ENCODE assay signal across 8 cellular contexts in the genomic region with DNA sequence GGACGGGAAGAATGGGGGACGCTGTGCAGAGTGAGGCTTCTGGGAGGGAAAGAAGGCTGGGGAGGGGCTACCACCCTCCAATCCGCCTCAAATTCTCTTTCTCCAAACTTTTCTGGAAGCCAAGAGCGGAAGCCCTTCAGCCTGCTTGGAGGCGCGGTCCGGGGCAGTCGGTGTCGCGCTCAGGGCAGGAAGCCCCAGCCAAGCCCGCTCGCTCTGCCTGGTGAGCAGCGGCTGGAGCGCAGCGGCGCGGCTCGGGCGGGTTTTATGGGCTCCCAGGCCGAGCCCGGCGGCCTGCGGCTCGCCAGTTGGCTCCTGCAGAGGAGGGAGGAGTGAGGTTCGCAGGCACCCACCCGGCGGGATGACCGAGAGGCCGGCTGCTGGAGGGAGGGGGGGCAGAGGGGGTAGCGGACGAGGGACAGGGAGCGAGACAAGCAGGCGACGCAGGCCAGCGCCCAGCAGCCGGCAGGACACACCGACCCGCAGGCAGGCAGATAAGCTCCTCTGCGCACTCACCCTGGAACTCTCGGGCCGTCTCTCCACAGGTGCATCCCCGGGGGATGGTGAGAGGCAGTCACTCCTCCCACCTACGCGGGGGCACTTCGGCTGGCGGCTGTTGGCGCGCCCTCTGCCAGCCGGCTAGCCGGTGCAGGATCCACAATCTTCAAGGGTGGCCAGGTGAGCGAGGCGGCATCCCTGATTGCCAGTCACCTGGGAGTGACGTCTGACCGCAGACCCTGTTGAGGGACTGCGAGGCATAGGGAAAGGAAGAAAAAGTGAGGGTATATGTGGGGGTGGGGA. TPM values are rescaled to one million over a fixed set of nuclear protein-coding genes. Genes with fewer than 3 reads are reported as not detected.
A peak's percentile ranks its signal among the peaks of the same experiment; 100 is the strongest.
DNase-seq lines count a peak whose midpoint lies in the region; ATAC-seq and TF ChIP-seq lines count a peak whose summit lies in the region.

A gene with protein sequence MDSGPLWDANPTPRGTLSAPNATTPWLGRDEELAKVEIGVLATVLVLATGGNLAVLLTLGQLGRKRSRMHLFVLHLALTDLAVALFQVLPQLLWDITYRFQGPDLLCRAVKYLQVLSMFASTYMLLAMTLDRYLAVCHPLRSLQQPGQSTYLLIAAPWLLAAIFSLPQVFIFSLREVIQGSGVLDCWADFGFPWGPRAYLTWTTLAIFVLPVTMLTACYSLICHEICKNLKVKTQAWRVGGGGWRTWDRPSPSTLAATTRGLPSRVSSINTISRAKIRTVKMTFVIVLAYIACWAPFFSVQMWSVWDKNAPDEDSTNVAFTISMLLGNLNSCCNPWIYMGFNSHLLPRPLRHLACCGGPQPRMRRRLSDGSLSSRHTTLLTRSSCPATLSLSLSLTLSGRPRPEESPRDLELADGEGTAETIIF (minus strand): TSS at position 238 of the 798 bp plus-strand sequence. CDS start 498 bp downstream, outside the sequence.

- intact Hi-C loops in esophagus muscularis mucosa (cut with DNase I), result no loop called here

- CTCF ChIA-PET in T-cell (lab: Charles Lee), result no interaction called here

- ATAC-seq in T-cell (replicated peaks in 1 of 4) (peak in 3 of 4 experiments; percentile 37 to 51 (median 50)), GM19395 (IDR thresholded peaks at IDR 0.05; ENCODE audit: unreplicated experiment) (no peak)

- WGBS in esophagus muscularis mucosa, result 1% methylated on average over 33 of the region's 55 CpGs
- 2% methylated on average over 55 of the region's 55 CpGs for WGBS in urinary bladder

- DNase-seq in HuH-7.5 (ENCODE audit: low spot score) (peak; percentile 54), T-cell (no peak), esophagus muscularis mucosa (ENCODE audit: extremely low spot score) (no peak), nephron progenitor cell (peak; percentile 81), HUDEP-2 (lab: John Stamatoyannopoulos, UW; ENCODE audit: unreplicated experiment in 76 of 76) (no peak)

- H3K4me3 ChIP-seq in BLaER1 treated with 17β-estradiol and CSF1 and Interleukin-3, amounts not matched to agents 10 nM and 100 nM, result peak within 1 kb of the TSS; percentile 45 to 68 (median 54)
- H3K4me3 ChIP-seq in esophagus muscularis mucosa (peak within 1 kb of the TSS; percentile 45 to 58 (median 50)), urinary bladder (ENCODE audit: low read depth, low read length) (peak within 1 kb of the TSS; percentile 36)

- H4K20me1 ChIP-seq in BLaER1 treated with 17β-estradiol and CSF1 and Interleukin-3, amounts not matched to agents 10 nM and 100 nM, result no peaks in the 10 kb centered on the region; a peak in 3 of 22 replicates

- POLR2A ChIA-PET in T-cell (lab: Charles Lee), result no interaction called here

- H3K9me3 Mint-ChIP-seq in T-cell, result peaks cover 8 to 22% (median 8%) of the 10 kb centered on the region in 3 donors
- H3K9me3 Mint-ChIP-seq in nephron progenitor cell, result peaks cover 37% of the 10 kb centered on the region

- H3K9me3 ChIP-seq in BLaER1 treated with 17β-estradiol and CSF1 and Interleukin-3, amounts not matched to agents 10 nM and 100 nM (replicated peaks in 1 of 11), result peaks cover 17 to 25% (median 19%) of the 10 kb centered on the region in 11 experiments
- H3K9me3 ChIP-seq in esophagus muscularis mucosa, result peaks cover 0 to 13% (median 11%) of the 10 kb centered on the region in 4 donors

- H3K36me3 Mint-ChIP-seq in T-cell (peaks cover 6% of the 10 kb centered on the region), nephron progenitor cell (ENCODE audit: low read depth) (no peaks in the 10 kb centered on the region)

- no peak for TF ChIP-seq CTCF in esophagus muscularis mucosa (IDR thresholded peaks at IDR 0.05)
- TF ChIP-seq CTCF in nephron progenitor cell (IDR thresholded peaks at IDR 0.05), result no peak

- peaks cover 9 to 13% (median 12%) of the 10 kb centered on the region in 10 experiments; a peak in 18 of 20 replicates for H3K4me1 ChIP-seq in BLaER1 treated with 17β-estradiol and CSF1 and Interleukin-3, amounts not matched to agents 10 nM and 100 nM
- H3K4me1 ChIP-seq in esophagus muscularis mucosa (peaks cover 9 to 16% (median 15%) of the 10 kb centered on the region in 4 donors), urinary bladder (ENCODE audit: insufficient read depth) (no peaks in the 10 kb centered on the region)

- TF ChIP-seq EP300 in esophagus muscularis mucosa (IDR thresholded peaks at IDR 0.05), result no peak

- H3K9ac ChIP-seq in BLaER1 treated with 17β-estradiol and CSF1 and Interleukin-3, amounts not matched to agents 10 nM and 100 nM, result peak within 1 kb of the TSS in 10 of 11 experiments; percentile 17 to 59 (median 54); a peak in 16 of 22 replicates

- H3K4me3 Mint-ChIP-seq in T-cell (peak within 1 kb of the TSS; percentile 44 to 63 (median 54)), nephron progenitor cell (peak within 1 kb of the TSS; percentile 85)

- no peaks in the 10 kb centered on the region for H3K36me3 ChIP-seq in BLaER1 treated with 17β-estradiol and CSF1 and Interleukin-3, amounts not matched to agents 10 nM and 100 nM
- H3K36me3 ChIP-seq in esophagus muscularis mucosa (no peaks in the 10 kb centered on the region), urinary bladder (ENCODE audit: insufficient read depth) (no peaks in the 10 kb centered on the region)

- H3K27ac ChIP-seq in BLaER1 treated with 17β-estradiol and CSF1 and Interleukin-3, amounts not matched to agents 10 nM and 100 nM, result no peak within 1 kb of the TSS
- H3K27ac ChIP-seq in esophagus muscularis mucosa (replicated peaks in 1 of 4) (no peak within 1 kb of the TSS), urinary bladder (ENCODE audit: low read depth) (no peak within 1 kb of the TSS)

- peaks cover 33 to 49% (median 41%) of the 10 kb centered on the region in 11 experiments for H3K27me3 ChIP-seq in BLaER1 treated with 17β-estradiol and CSF1 and Interleukin-3, amounts not matched to agents 10 nM and 100 nM
- peaks cover 0 to 35% (median 0%) of the 10 kb centered on the region in 4 donors for H3K27me3 ChIP-seq in esophagus muscularis mucosa

- H3K4me2 ChIP-seq in BLaER1 treated with 17β-estradiol and CSF1 and Interleukin-3, amounts not matched to agents 10 nM and 100 nM, result peak within 1 kb of the TSS; percentile 85 to 99 (median 92)

- H3K4me1 Mint-ChIP-seq in T-cell (peaks cover 9 to 12% (median 11%) of the 10 kb centered on the region in 3 donors), nephron progenitor cell (peaks cover 12% of the 10 kb centered on the region)

- H3K27ac Mint-ChIP-seq in T-cell (no peak within 1 kb of the TSS), nephron progenitor cell (peak within 1 kb of the TSS; percentile 67)

- H3K27me3 Mint-ChIP-seq in T-cell (peaks cover 34 to 49% of the 10 kb centered on the region in 2 donors), nephron progenitor cell (ENCODE audit: low read depth, poor library complexity) (peaks cover 84% of the 10 kb centered on the region)

- no peak for TF ChIP-seq POLR2A in esophagus muscularis mucosa (IDR thresholded peaks at IDR 0.05; ENCODE audit: low read depth)

RNA-seq across cellular contexts. Expression of the gene that starts here (rescaled TPM):
- total RNA-seq in T-cell, result under 1 TPM in 2 of 5 donors, not detected in 3; 0.12 to 0.33 TPM
- total RNA-seq in esophagus muscularis mucosa, result not detected
- not detected for total RNA-seq in urinary bladder
- not detected for polyA plus RNA-seq in urinary bladder

Comparison
In these comparisons a context has a peak if more than half of its experiments do, and no peak if none do; other contexts are left out.
1. Peak in ATAC-seq in T-cell; RNA of the gene not detected or under 1 TPM.
2. DNase-seq: peak in HuH-7.5 (single experiment) and nephron progenitor cell (single experiment); none in T-cell (0 of 34), esophagus muscularis mucosa (single experiment) and HUDEP-2 (0 of 76).
3. Peak in every context shown above with its lines, with median percentiles within 50 percentile points of each other: H3K4me3 ChIP-seq.